ENCODE assay signal across 28 cellular contexts in genomic region chr5:122703214-122703613, GRCh38.
DNase-seq lines count a peak whose midpoint lies in the region; ATAC-seq, FAIRE-seq and TF ChIP-seq lines count a peak whose summit lies in the region.
"Had no signal": no experiment of that assay in that cellular context is flagged by ENCODE, and none has a peak within 500 bp of the region (broad histone marks: within the 10 kb centered on the region; RNA-seq: fewer than 3 reads in every experiment).

No MANE protein-coding gene starts in this region.

- DNase-seq in HepG2 (ENCODE audit: low spot score) (no peak), activated B cell treated with CpG ODN at 0.5 μM for 24 hours (no peak), fibroblast of pulmonary artery (ENCODE audit: low read depth) (peak; percentile 13), RWPE1 (ENCODE audit: low spot score) (no peak)
- no peak for DNase-seq in stimulated activated CD4-positive, alpha-beta T cell treated with anti-CD3 and anti-CD28 coated beads, Interleukin-4, amount 100 ng/mL, for 4 hours
- DNase-seq: 8988T; DMS53; GDM1; GM23248; H9; HFFc6; NCI-H1105; NCI-H146; NCI-H2029 treated with DMSO at 0.1 percent for 48 hours; NCI-H226; NCI-H510A treated with DMSO at 0.1 percent for 48 hours; NCI-H774; NK-92 treated with Interleukin-12 subunit alpha and Interleukin-12 subunit beta, amount 100 ng/mL, for 24 hours; OCI-M1 had no signal

- H3K9ac ChIP-seq in liver (ENCODE audit: low read depth in 1 of 2, low read length in 2 of 2) (no peak overlapping the region), HepG2 (ENCODE audit: insufficient read depth, low read depth, low read length) (no peak overlapping the region)
- H3K9ac ChIP-seq: GM23248, KMS-11 had no signal

- H3K27me3 ChIP-seq in liver (ENCODE audit: control insufficient read depth in 4 of 4, insufficient read depth in 4 of 4, low read length in 3 of 4): no peaks in the 10 kb centered on the region
- no peaks in the 10 kb centered on the region for H3K27me3 ChIP-seq in HepG2 (ENCODE audit: control insufficient read depth in 1 of 2, insufficient read depth in 2 of 2, low read length in 2 of 2)
- H3K27me3 ChIP-seq: SJSA1 had no signal

- no peaks in the 10 kb centered on the region for H3K27me3 Mint-ChIP-seq in activated B cell treated with CpG ODN at 0.5 μM for 24 hours
- H3K27me3 Mint-ChIP-seq in stimulated activated memory B cell treated with anti-CD40 and anti-IgM and Interleukin-4, amounts not matched to agents 10 μg/mL and 1 μg/mL and 100 μg/mL, for 72 hours: no peaks in the 10 kb centered on the region

- H3K36me3 ChIP-seq in liver (ENCODE audit: control insufficient read depth in 4 of 4, insufficient read depth in 3 of 4, low read depth in 1 of 4, low read length in 3 of 4) (no peaks in the 10 kb centered on the region), HepG2 (replicated peaks in 1 of 2; ENCODE audit: control insufficient read depth in 1 of 2, insufficient read depth in 2 of 2, low read length in 2 of 2) (no peaks in the 10 kb centered on the region)
- H3K36me3 ChIP-seq: SJSA1 had no signal

- FAIRE-seq in HepG2 (lab: Jason Lieb, UNC): no peak
- FAIRE-seq: D721Med, RCC 7860 had no signal

- no peak for ATAC-seq in HepG2
- ATAC-seq in activated B cell treated with CpG ODN at 0.5 μM for 24 hours (ENCODE audit: low read depth): no peak
- no peak for ATAC-seq in stimulated activated memory B cell treated with anti-CD40 and anti-IgM and Interleukin-4, amounts not matched to agents 10 μg/mL and 1 μg/mL and 100 μg/mL, for 72 hours
- ATAC-seq in HG03045 (IDR thresholded peaks at IDR 0.05; ENCODE audit: unreplicated experiment): no peak
- ATAC-seq: Right ventricle myocardium inferior had no signal

- H3K27ac ChIP-seq in liver (ENCODE audit: low read depth in 1 of 2, low read length in 2 of 2): no peak overlapping the region
- H3K27ac ChIP-seq in HepG2 (ENCODE audit: extremely low read length, insufficient read depth, low read length): no peak overlapping the region
- no peak overlapping the region for H3K27ac ChIP-seq in RWPE1
- H3K27ac ChIP-seq: C4-2B, GM23248, KMS-11, SJSA1 had no signal

- H3K9me3 ChIP-seq in liver (ENCODE audit: control insufficient read depth in 4 of 4, low read length in 3 of 4) (no peaks in the 10 kb centered on the region), HepG2 (ENCODE audit: low read length) (no peaks in the 10 kb centered on the region)
- H3K9me3 ChIP-seq: SJSA1 had no signal

- POLR2A ChIA-PET in HepG2 (lab: Yijun Ruan, JAX) (no interaction called here), activated B cell treated with CpG ODN at 0.5 μM for 24 hours (lab: Charles Lee) (interaction anchor here (0.5 to 5.1 kb wide), 7 partner anchors 71 to 145 kb away, joined by 3 to 84 read pairs (median 5); partner anchors contain the start of genes SNX2 and SNX24), RWPE1 (lab: Yijun Ruan, JAX; ENCODE audit: low non-redundant PET) (no interaction called here)

- H3K4me2 ChIP-seq in HepG2 (ENCODE audit: low read depth, low read length): no peak overlapping the region
- H3K4me2 ChIP-seq: KMS-11 had no signal

- TF ChIP-seq EP300 in HepG2 (IDR thresholded peaks at IDR 0.05; ENCODE audit: low read depth in 2 of 2, low read length in 2 of 2): no peak
- no peak for TF ChIP-seq EP300 in HepG2 (CRISPR knock-in tag; IDR thresholded peaks at IDR 0.05; ENCODE audit: borderline replicate concordance)

- H2AFZ ChIP-seq in HepG2 (ENCODE audit: low read length): no peak overlapping the region
- H2AFZ ChIP-seq: GM23248 had no signal

- 77% methylated on average over 4 of the region's 4 CpGs for WGBS in liver
- WGBS in HepG2 (ENCODE audit: low lambda C conversion rate): 24% methylated on average over 4 of the region's 4 CpGs

- H3K27ac Mint-ChIP-seq in activated B cell treated with CpG ODN at 0.5 μM for 24 hours: peak overlapping the region; percentile 94
- peak overlapping the region; percentile 91 for H3K27ac Mint-ChIP-seq in stimulated activated memory B cell treated with anti-CD40 and anti-IgM and Interleukin-4, amounts not matched to agents 10 μg/mL and 1 μg/mL and 100 μg/mL, for 72 hours
- H3K27ac Mint-ChIP-seq: HFFc6 had no signal

- TF ChIP-seq RAD21 in liver (IDR thresholded peaks at IDR 0.05) (no peak), HepG2 (CRISPR knock-in tag; IDR thresholded peaks at IDR 0.05) (no peak)

- no peak for TF ChIP-seq CTCF in liver (IDR thresholded peaks at IDR 0.05; ENCODE audit: low read depth, low read length, missing input control)
- no peak for TF ChIP-seq CTCF in HepG2 (CRISPR knock-in tag; IDR thresholded peaks at IDR 0.05)
- TF ChIP-seq CTCF in activated B cell treated with CpG ODN at 0.5 μM for 24 hours (IDR thresholded peaks at IDR 0.05): no peak
- TF ChIP-seq CTCF in fibroblast of pulmonary artery (IDR thresholded peaks at IDR 0.05; ENCODE audit: low read length, missing control alignments): no peak
- TF ChIP-seq CTCF in RWPE1 (conservative IDR thresholded peaks at IDR 0.05; ENCODE audit: low read depth): no peak

- no peaks in the 10 kb centered on the region for H3K79me2 ChIP-seq in HepG2 (ENCODE audit: insufficient read depth, low read length)

- in situ Hi-C loops in HepG2 (cut with HindIII; ENCODE audit: extremely low pct_ligation_motif_present, low pct_unique_long_range_greater_than_20kb): no loop called here

- peaks cover 76% of the 10 kb centered on the region for H3K4me1 Mint-ChIP-seq in activated B cell treated with CpG ODN at 0.5 μM for 24 hours
- H3K4me1 Mint-ChIP-seq in stimulated activated memory B cell treated with anti-CD40 and anti-IgM and Interleukin-4, amounts not matched to agents 10 μg/mL and 1 μg/mL and 100 μg/mL, for 72 hours: peaks cover 53% of the 10 kb centered on the region

- H3K4me3 Mint-ChIP-seq in activated B cell treated with CpG ODN at 0.5 μM for 24 hours: peak overlapping the region; percentile 50
- no peak overlapping the region for H3K4me3 Mint-ChIP-seq in stimulated activated memory B cell treated with anti-CD40 and anti-IgM and Interleukin-4, amounts not matched to agents 10 μg/mL and 1 μg/mL and 100 μg/mL, for 72 hours
- H3K4me3 Mint-ChIP-seq: H9, HFFc6 had no signal

- peaks cover 3% of the 10 kb centered on the region for H3K36me3 Mint-ChIP-seq in activated B cell treated with CpG ODN at 0.5 μM for 24 hours (ENCODE audit: low read depth)
- H3K36me3 Mint-ChIP-seq in stimulated activated memory B cell treated with anti-CD40 and anti-IgM and Interleukin-4, amounts not matched to agents 10 μg/mL and 1 μg/mL and 100 μg/mL, for 72 hours: no peaks in the 10 kb centered on the region

- intact Hi-C loops in HepG2 (cut with micrococcal nuclease; ENCODE audit: unreplicated experiment): loop anchor here (10.0 kb wide), 1 partner anchor 142 kb away; the partner anchor contains the start of gene SNX24
- intact Hi-C loops in activated B cell treated with CpG ODN at 0.5 μM for 24 hours (cut with micrococcal nuclease): loop anchor here (5.0 kb wide), 2 partner anchors 34 to 809 kb away; partner anchors contain the start of gene CSNK1G3

- no TSS peak for BruUV-seq in HepG2 (replicated peaks; lab: Mats Ljungman, UMichigan)

- H3K4me1 ChIP-seq in liver (ENCODE audit: control insufficient read depth in 4 of 4, insufficient read depth in 4 of 4, low read length in 3 of 4) (no peaks in the 10 kb centered on the region), HepG2 (ENCODE audit: insufficient read depth, low read length) (no peaks in the 10 kb centered on the region)

- H3K9me3 Mint-ChIP-seq in activated B cell treated with CpG ODN at 0.5 μM for 24 hours: no peaks in the 10 kb centered on the region
- H3K9me3 Mint-ChIP-seq in stimulated activated memory B cell treated with anti-CD40 and anti-IgM and Interleukin-4, amounts not matched to agents 10 μg/mL and 1 μg/mL and 100 μg/mL, for 72 hours: no peaks in the 10 kb centered on the region
- H3K9me3 Mint-ChIP-seq: H9, HFFc6 had no signal

- CTCF ChIA-PET in HepG2 (lab: Yijun Ruan, JAX; ENCODE audit: low intra/inter-chr PET ratio, low total read pairs): no interaction called here
- CTCF ChIA-PET in activated B cell treated with CpG ODN at 0.5 μM for 24 hours (lab: Charles Lee): interaction anchor here (0.9 to 3.7 kb wide), 9 partner anchors 10 to 142 kb away, joined by 3 to 30 read pairs (median 5); partner anchors contain the start of genes SNX2 and SNX24
- CTCF ChIA-PET in RWPE1 (lab: Yijun Ruan, JAX): no interaction called here

- H3K4me3 ChIP-seq in liver (ENCODE audit: low read depth in 1 of 3, low read length in 3 of 3): no peak overlapping the region
- no peak overlapping the region for H3K4me3 ChIP-seq in HepG2 (replicated peaks in 1 of 3; ENCODE audit: insufficient read depth in 1 of 3, low read depth in 2 of 3, low read length in 3 of 3)
- no peak overlapping the region for H3K4me3 ChIP-seq in fibroblast of pulmonary artery (replicated peaks; ENCODE audit: low read depth, low read length)
- H3K4me3 ChIP-seq: GM23248, SJSA1 had no signal

- no peaks in the 10 kb centered on the region for H4K20me1 ChIP-seq in HepG2 (ENCODE audit: insufficient read depth, low read length)

- no peak for TF ChIP-seq POLR2A in HepG2 (IDR thresholded peaks at IDR 0.05; ENCODE audit: insufficient read depth in 1 of 2, low read depth in 2 of 2, low read length in 2 of 2)

TF ChIP-seq in liver, 16 proteins besides CTCF, POLR2A, EP300 and RAD21:
- TF ChIP-seq FOXA2 (IDR thresholded peaks at IDR 0.05) (no peak), TAF1 (conservative IDR thresholded peaks at IDR 0.05) (no peak), JUND (IDR thresholded peaks at IDR 0.05) (no peak), NR2F2 (IDR thresholded peaks at IDR 0.05) (peak; percentile 70)

TF ChIP-seq in HepG2, 621 proteins besides CTCF, POLR2A, EP300 and RAD21 (continues in another document):
- TF ChIP-seq ZNF841 (CRISPR knock-in tag; IDR thresholded peaks at IDR 0.05; ENCODE audit: borderline replicate concordance) (no peak), ARID3A (IDR thresholded peaks at IDR 0.05; ENCODE audit: low read depth, low read length) (no peak), STAT5B (CRISPR knock-in tag; IDR thresholded peaks at IDR 0.05) (no peak), KDM1A (CRISPR knock-in tag; IDR thresholded peaks at IDR 0.05) (no peak), HOXA7 (CRISPR knock-in tag; IDR thresholded peaks at IDR 0.05) (no peak), SATB2 (CRISPR knock-in tag; IDR thresholded peaks at IDR 0.05) (no peak), NFE2L1 (CRISPR knock-in tag; IDR thresholded peaks at IDR 0.05; ENCODE audit: borderline replicate concordance) (no peak)
